Comparison of ENCODE assay signal across 25 cellular contexts in the genomic region with DNA sequence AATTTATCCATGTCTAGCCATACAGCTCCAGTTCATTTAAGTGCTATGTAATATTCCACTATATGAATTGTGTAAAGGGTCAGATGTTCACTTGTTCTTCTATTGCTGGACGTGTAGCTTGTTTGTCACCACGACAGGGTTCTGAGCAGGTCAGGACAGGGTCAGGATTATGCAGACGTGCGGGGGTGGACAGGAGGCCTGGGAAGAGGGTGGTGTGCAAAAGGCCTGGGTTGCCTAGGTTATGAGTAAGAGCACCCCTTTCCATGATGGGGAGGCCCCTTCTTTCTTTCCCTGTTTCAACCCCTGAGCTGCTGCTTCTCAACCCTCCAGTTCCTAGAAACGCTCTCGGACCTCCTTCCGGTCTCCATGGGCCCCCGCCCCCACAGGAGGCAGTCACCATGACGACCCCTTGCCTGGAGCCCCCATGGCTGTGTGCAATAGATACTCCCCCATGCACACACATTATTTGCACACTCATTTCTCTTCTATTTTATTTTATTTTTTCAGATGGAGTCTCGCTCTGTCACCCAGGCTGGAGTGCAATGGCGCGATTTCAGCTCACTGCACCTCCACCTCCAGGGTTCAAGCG. TPM values are rescaled to one million over a fixed set of nuclear protein-coding genes. Genes with fewer than 3 reads are reported as not detected.
"Had no signal": no experiment of that assay in that cellular context is flagged by ENCODE, and none has a peak within 500 bp of the region (broad histone marks: within the 10 kb centered on the region; RNA-seq: fewer than 3 reads in every experiment).

No MANE protein-coding gene starts in this region.

- H3K27ac Mint-ChIP-seq: activated naive CD8-positive, alpha-beta T cell treated with anti-CD3 and anti-CD28 coated beads, Interleukin-2, amount 10 ng/mL, durations not matched to agents 7 days and 5 days; activated T-cell treated with anti-CD3 and anti-CD28 coated beads, Interleukin-2, amount 50 U/mL, for 72 hours; activated T-helper 2 cell treated with anti-CD3 and anti-CD28 coated beads, Interferon-gamma antibody, Interleukin-2, Interleukin-4, amounts not matched to agents 10 μg/mL and 5 μg/mL and 100 μg/mL, durations not matched to agents 14 hours and 24 hours and 36 hours; IgD-negative memory B cell; T-helper 1 cell treated with Interleukin-12 subunit alpha and Interleukin-12 subunit beta and Interleukin-4 antibody, amounts not matched to agents 30 μg/mL and 1 μg/mL, for 36 hours had no signal

- H3K36me3 Mint-ChIP-seq: activated naive CD8-positive, alpha-beta T cell treated with anti-CD3 and anti-CD28 coated beads, Interleukin-2, amount 10 ng/mL, durations not matched to agents 7 days and 5 days had no signal

- H3K9me3 ChIP-seq: adrenal gland, MG63, Peyer's patch, SJSA1 had no signal

- DNase-seq: activated CD4-positive, alpha-beta T cell treated with anti-CD3 and anti-CD28 coated beads for 4 hours; activated CD8-positive, alpha-beta memory T cell treated with anti-CD3 and anti-CD28 coated beads, Interleukin-2, amount 50 U/mL, for 4 hours; activated naive CD4-positive, alpha-beta T cell treated with anti-CD3 and anti-CD28 coated beads, Interleukin-2, amount 50 U/mL, for 16 hours; activated naive CD8-positive, alpha-beta T cell treated with anti-CD3 and anti-CD28 coated beads, Interleukin-2, amount 10 ng/mL, durations not matched to agents 7 days and 5 days; activated T-cell treated with anti-CD3 and anti-CD28 coated beads, Interleukin-2, amount 50 U/mL, for 72 hours; adrenal gland; anterior cingulate cortex; cerebellar nuclear complex; MG63; NCI-H1105; NCI-H1436; NCI-H1694 treated with DMSO at 0.1 percent for 48 hours; NCI-H2029 treated with DMSO at 0.1 percent for 48 hours; NCI-H510A treated with DMSO at 0.1 percent for 48 hours; NCI-H69; NK-92 treated with Interleukin-12 subunit alpha and Interleukin-12 subunit beta, amount 100 ng/mL, for 24 hours; Peyer's patch; SHP77; T-helper 9 cell; WERI-Rb-1 had no signal

- H3K27ac ChIP-seq: KMS-11, Peyer's patch, SJSA1, WERI-Rb-1 had no signal

- H3K36me3 ChIP-seq: adrenal gland, MG63, Peyer's patch, SJSA1, WERI-Rb-1 had no signal

- H3K9me3 Mint-ChIP-seq: activated naive CD8-positive, alpha-beta T cell treated with anti-CD3 and anti-CD28 coated beads, Interleukin-2, amount 10 ng/mL, durations not matched to agents 7 days and 5 days; activated T-cell treated with anti-CD3 and anti-CD28 coated beads, Interleukin-2, amount 50 U/mL, for 72 hours; activated T-helper 2 cell treated with anti-CD3 and anti-CD28 coated beads, Interferon-gamma antibody, Interleukin-2, Interleukin-4, amounts not matched to agents 10 μg/mL and 5 μg/mL and 100 μg/mL, durations not matched to agents 14 hours and 24 hours and 36 hours; T-helper 1 cell treated with Interleukin-12 subunit alpha and Interleukin-12 subunit beta and Interleukin-4 antibody, amounts not matched to agents 30 μg/mL and 1 μg/mL, for 36 hours had no signal

- H3K4me1 Mint-ChIP-seq: IgD-negative memory B cell had no signal

- H3K4me3 Mint-ChIP-seq: activated naive CD8-positive, alpha-beta T cell treated with anti-CD3 and anti-CD28 coated beads, Interleukin-2, amount 10 ng/mL, durations not matched to agents 7 days and 5 days; activated T-cell treated with anti-CD3 and anti-CD28 coated beads, Interleukin-2, amount 50 U/mL, for 72 hours; IgD-negative memory B cell; T-helper 1 cell treated with Interleukin-12 subunit alpha and Interleukin-12 subunit beta and Interleukin-4 antibody, amounts not matched to agents 30 μg/mL and 1 μg/mL, for 36 hours had no signal

- H3K4me3 ChIP-seq: adrenal gland, MG63, Peyer's patch, SJSA1 had no signal

- H3K4me1 ChIP-seq: Peyer's patch, SJSA1 had no signal

RNA-seq across cellular contexts. Expression of gene EXOC3L2, which starts 2.0 kb away (rescaled TPM):
- total RNA-seq: activated naive CD8-positive, alpha-beta T cell treated with anti-CD3 and anti-CD28 coated beads, Interleukin-2, amount 10 ng/mL, durations not matched to agents 7 days and 5 days; activated T-cell treated with anti-CD3 and anti-CD28 coated beads, Interleukin-2, amount 50 U/mL, for 72 hours; activated T-helper 2 cell treated with anti-CD3 and anti-CD28 coated beads, Interferon-gamma antibody, Interleukin-2, Interleukin-4, amounts not matched to agents 10 μg/mL and 5 μg/mL and 100 μg/mL, durations not matched to agents 14 hours and 24 hours and 36 hours had no signal
- polyA plus RNA-seq: IgD-negative memory B cell had no signal
